ENCODE assay signal across 16 cellular contexts in the genomic region with DNA sequence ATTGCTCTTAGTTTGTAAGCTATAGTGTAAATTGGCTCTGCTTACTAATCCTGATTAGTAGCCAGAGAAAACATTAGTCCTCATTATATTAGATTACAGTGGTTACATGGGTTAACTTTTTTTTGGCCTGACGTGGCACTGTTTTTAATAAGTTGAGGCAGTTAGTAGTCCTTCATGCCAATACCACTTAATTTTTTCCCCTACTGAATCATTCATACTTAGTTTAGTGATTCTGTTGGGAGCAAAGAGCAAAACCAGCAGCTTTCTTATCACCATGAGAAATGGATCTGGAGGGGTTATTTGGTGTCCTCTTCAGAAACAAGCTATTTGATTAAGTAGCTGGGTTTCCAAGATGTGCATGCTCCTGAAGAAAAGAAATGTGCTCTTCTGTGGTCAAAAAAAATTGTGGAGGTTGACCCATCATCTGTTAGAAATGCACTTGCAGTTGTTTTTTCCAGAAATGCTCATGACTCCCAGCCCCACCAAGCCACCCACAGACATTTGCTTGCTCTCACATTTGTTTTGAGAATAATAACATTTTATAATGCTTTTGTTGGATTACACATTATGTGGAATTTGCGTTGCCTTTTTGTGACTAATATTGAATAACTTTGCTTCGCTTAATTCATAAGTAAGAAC.
DNase-seq lines count a peak whose midpoint lies in the region; TF ChIP-seq lines count a peak whose summit lies in the region.
"Had no signal": no experiment of that assay in that cellular context is flagged by ENCODE, and none has a peak within 500 bp of the region (broad histone marks: within the 10 kb centered on the region; RNA-seq: fewer than 3 reads in every experiment).

No MANE protein-coding gene starts in this region.

- peak overlapping the region; percentile 63 for H3K9ac ChIP-seq in adipocyte (ENCODE audit: low read length)

- no peaks in the 10 kb centered on the region for H3K4me1 Mint-ChIP-seq in activated T-helper 2 cell treated with anti-CD3 and anti-CD28 coated beads, Interferon-gamma antibody, Interleukin-2, Interleukin-4, amounts not matched to agents 10 μg/mL and 5 μg/mL and 100 μg/mL, durations not matched to agents 14 hours and 24 hours and 36 hours (ENCODE audit: low read depth)
- H3K4me1 Mint-ChIP-seq: activated CD4-positive, alpha-beta T cell treated with anti-CD3 and anti-CD28 coated beads, Interleukin-2, amount 10 ng/mL, durations not matched to agents 7 days and 5 days had no signal

- H3K4me3 ChIP-seq in adipocyte (ENCODE audit: low read length) = peak overlapping the region; percentile 71
- no peak overlapping the region for H3K4me3 ChIP-seq in fibroblast of villous mesenchyme (ENCODE audit: low read depth, low read length)
- H3K4me3 ChIP-seq: hepatocyte, prostate gland, SJCRH30 had no signal

- no peaks in the 10 kb centered on the region for H3K9me3 Mint-ChIP-seq in activated T-helper 2 cell treated with anti-CD3 and anti-CD28 coated beads, Interferon-gamma antibody, Interleukin-2, Interleukin-4, amounts not matched to agents 10 μg/mL and 5 μg/mL and 100 μg/mL, durations not matched to agents 14 hours and 24 hours and 36 hours
- H3K9me3 Mint-ChIP-seq: activated CD4-positive, alpha-beta T cell treated with anti-CD3 and anti-CD28 coated beads, Interleukin-2, amount 10 ng/mL, durations not matched to agents 7 days and 5 days had no signal

- H3K27ac Mint-ChIP-seq in activated T-helper 2 cell treated with anti-CD3 and anti-CD28 coated beads, Interferon-gamma antibody, Interleukin-2, Interleukin-4, amounts not matched to agents 10 μg/mL and 5 μg/mL and 100 μg/mL, durations not matched to agents 14 hours and 24 hours and 36 hours = no peak overlapping the region
- H3K27ac Mint-ChIP-seq: activated CD4-positive, alpha-beta T cell treated with anti-CD3 and anti-CD28 coated beads, Interleukin-2, amount 10 ng/mL, durations not matched to agents 7 days and 5 days; activated naive CD8-positive, alpha-beta T cell had no signal

- H3K27me3 Mint-ChIP-seq in activated T-helper 2 cell treated with anti-CD3 and anti-CD28 coated beads, Interferon-gamma antibody, Interleukin-2, Interleukin-4, amounts not matched to agents 10 μg/mL and 5 μg/mL and 100 μg/mL, durations not matched to agents 14 hours and 24 hours and 36 hours (ENCODE audit: low read depth) = no peaks in the 10 kb centered on the region
- H3K27me3 Mint-ChIP-seq: activated CD4-positive, alpha-beta T cell treated with anti-CD3 and anti-CD28 coated beads, Interleukin-2, amount 10 ng/mL, durations not matched to agents 7 days and 5 days; activated naive CD8-positive, alpha-beta T cell had no signal

- H3K4me1 ChIP-seq in adipocyte (ENCODE audit: control insufficient read depth, insufficient read depth, low read length) = peaks cover 24% of the 10 kb centered on the region
- H3K4me1 ChIP-seq: prostate gland, SJCRH30 had no signal

- H3K36me3 ChIP-seq in adipocyte (ENCODE audit: control insufficient read depth, insufficient read depth, low read length, severe bottlenecking) = no peaks in the 10 kb centered on the region
- H3K36me3 ChIP-seq: prostate gland, SJCRH30 had no signal

- H3K36me3 Mint-ChIP-seq in activated T-helper 2 cell treated with anti-CD3 and anti-CD28 coated beads, Interferon-gamma antibody, Interleukin-2, Interleukin-4, amounts not matched to agents 10 μg/mL and 5 μg/mL and 100 μg/mL, durations not matched to agents 14 hours and 24 hours and 36 hours (ENCODE audit: low read depth) = no peaks in the 10 kb centered on the region
- H3K36me3 Mint-ChIP-seq: activated naive CD8-positive, alpha-beta T cell had no signal

- no peak for TF ChIP-seq CTCF in fibroblast of villous mesenchyme (IDR thresholded peaks at IDR 0.05; ENCODE audit: insufficient read depth, low read depth, low read length)

- intact Hi-C loops in activated T-helper 2 cell treated with anti-CD3 and anti-CD28 coated beads, Interferon-gamma antibody, Interleukin-2, Interleukin-4, amounts not matched to agents 10 μg/mL and 5 μg/mL and 100 μg/mL, durations not matched to agents 14 hours and 24 hours and 36 hours (cut with micrococcal nuclease) = no loop called here

- DNase-seq in NCI-H82 (lab: John Stamatoyannopoulos, UW) (peak; percentile 61), NCI-H82 treated with DMSO at 0.1 percent for 48 hours (lab: John Stamatoyannopoulos, UW; ENCODE audit: unreplicated experiment) (no peak), adipocyte (ENCODE audit: low read depth) (peak; percentile 70), fibroblast of villous mesenchyme (ENCODE audit: low read depth) (peak; percentile 67), stromal cell of bone marrow (ENCODE audit: low read depth) (peak; percentile 94), HT-29 (ENCODE audit: low spot score) (no peak), NOMO-1 treated with dmso at 0.1 percent for 144 hours (lab: John Stamatoyannopoulos, UW; ENCODE audit: unreplicated experiment) (no peak)
- no peak for DNase-seq in activated T-helper 2 cell treated with anti-CD3 and anti-CD28 coated beads, Interferon-gamma antibody, Interleukin-2, Interleukin-4, amounts not matched to agents 10 μg/mL and 5 μg/mL and 100 μg/mL, durations not matched to agents 14 hours and 24 hours and 36 hours (ENCODE audit: low spot score)
- DNase-seq: activated CD4-positive, alpha-beta T cell treated with anti-CD3 and anti-CD28 coated beads, Interleukin-2, amount 10 ng/mL, durations not matched to agents 7 days and 5 days; kidney glomerular epithelial cell; NCI-H1105 treated with DMSO at 0.1 percent for 48 hours; NCI-H345; SJCRH30 had no signal

- no peaks in the 10 kb centered on the region for H3K9me3 ChIP-seq in adipocyte (ENCODE audit: control insufficient read depth, low read length)
- H3K9me3 ChIP-seq: prostate gland, SJCRH30 had no signal

- H3K4me3 Mint-ChIP-seq in activated T-helper 2 cell treated with anti-CD3 and anti-CD28 coated beads, Interferon-gamma antibody, Interleukin-2, Interleukin-4, amounts not matched to agents 10 μg/mL and 5 μg/mL and 100 μg/mL, durations not matched to agents 14 hours and 24 hours and 36 hours (ENCODE audit: low read depth) = no peak overlapping the region
- H3K4me3 Mint-ChIP-seq: activated CD4-positive, alpha-beta T cell treated with anti-CD3 and anti-CD28 coated beads, Interleukin-2, amount 10 ng/mL, durations not matched to agents 7 days and 5 days; activated naive CD8-positive, alpha-beta T cell had no signal

- H3K27me3 ChIP-seq in adipocyte (replicated peaks; ENCODE audit: control insufficient read depth, insufficient read depth, low read length) = no peaks in the 10 kb centered on the region
- H3K27me3 ChIP-seq: hepatocyte, SJCRH30 had no signal

Comparison
In these comparisons a context has a peak if more than half of its experiments do, and no peak if none do; other contexts are left out.
1. DNase-seq: peak in NCI-H82 (single experiment), adipocyte (single experiment), fibroblast of villous mesenchyme (single experiment) and stromal cell of bone marrow (single experiment); none in NCI-H82 treated with DMSO at 0.1 percent for 48 hours (single experiment), HT-29 (single experiment), activated T-helper 2 cell treated with anti-CD3 and anti-CD28 coated beads, Interferon-gamma antibody, Interleukin-2, Interleukin-4, amounts not matched to agents 10 μg/mL and 5 μg/mL and 100 μg/mL, durations not matched to agents 14 hours and 24 hours and 36 hours (single experiment) and NOMO-1 treated with dmso at 0.1 percent for 144 hours (single experiment).